ENCODE assay signal across 8 cellular contexts in the genomic region with DNA sequence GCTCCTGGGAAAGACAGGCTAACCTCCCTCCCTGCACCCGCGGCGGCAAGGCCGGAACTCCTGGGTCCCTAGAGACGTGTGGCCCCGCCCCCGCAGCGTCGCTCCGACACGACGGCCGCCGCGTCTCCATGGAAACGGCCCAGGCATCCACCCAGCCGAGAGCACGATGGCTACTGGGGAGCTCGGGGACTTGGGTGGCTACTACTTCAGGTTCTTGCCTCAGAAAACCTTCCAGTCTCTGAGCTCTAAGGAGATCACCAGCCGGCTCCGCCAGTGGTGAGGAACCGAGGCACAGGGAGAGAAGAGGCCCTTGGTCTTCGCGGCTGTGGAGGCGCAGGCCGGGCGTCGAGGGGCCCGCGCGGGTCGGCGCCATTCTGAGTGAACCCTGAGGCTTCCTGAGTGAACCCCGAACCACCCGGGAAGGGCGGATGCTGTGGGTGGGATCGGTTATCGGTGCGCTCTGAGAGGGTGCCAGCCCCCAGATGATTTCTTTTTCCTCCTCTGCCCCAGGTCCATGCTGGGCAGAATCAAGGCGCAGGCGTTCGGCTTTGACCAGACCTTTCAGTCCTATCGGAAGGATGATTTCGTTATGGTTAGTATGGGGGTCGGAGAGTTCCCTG. TPM values are rescaled to one million over a fixed set of nuclear protein-coding genes. Genes with fewer than 3 reads are reported as not detected.
DNase-seq lines count a peak whose midpoint lies in the region; ATAC-seq and TF ChIP-seq lines count a peak whose summit lies in the region.

A gene (plus strand): TSS at position 133 of the 620 bp plus-strand sequence. CDS start 34 bp downstream, at position 167.

- H3K9me3 ChIP-seq in PC-9 (ENCODE audit: insufficient read depth, low read depth) (no peaks in the 10 kb centered on the region), neuronal stem cell (replicated peaks in 1 of 2; ENCODE audit: control insufficient read depth in 2 of 2, insufficient read depth in 1 of 2, low read depth in 1 of 2, low read length in 2 of 2) (no peaks in the 10 kb centered on the region), tibial nerve (no peaks in the 10 kb centered on the region)

- no peaks in the 10 kb centered on the region for H3K9me2 ChIP-seq in PC-9 (ENCODE audit: insufficient read depth)

- H3F3A ChIP-seq in PC-9 (ENCODE audit: insufficient read depth, low read depth) = no peaks in the 10 kb centered on the region

- peaks cover 5% of the 10 kb centered on the region for H3K4me1 Mint-ChIP-seq in activated naive CD4-positive, alpha-beta T cell treated with anti-CD3 and anti-CD28 coated beads, Interleukin-2, amount 50 U/mL, for 24 hours

- H3K27me3 ChIP-seq in PC-9 (ENCODE audit: insufficient read depth, low read depth) (no peaks in the 10 kb centered on the region), neuronal stem cell (ENCODE audit: control insufficient read depth in 3 of 3, insufficient read depth in 3 of 3, low read depth in 1 of 3, low read length in 3 of 3) (no peaks in the 10 kb centered on the region), tibial nerve (no peaks in the 10 kb centered on the region)

- peak within 1 kb of the TSS; percentile 53 for H3K9ac ChIP-seq in neuronal stem cell (ENCODE audit: low read depth, low read length, poor library complexity)

- ATAC-seq in HG03139 (IDR thresholded peaks at IDR 0.05; ENCODE audit: unreplicated experiment) (peak; percentile 53), HG02642 (IDR thresholded peaks at IDR 0.05; ENCODE audit: poor library complexity, unreplicated experiment) (no peak)

- peak within 1 kb of the TSS; percentile 61 for H3K4me3 Mint-ChIP-seq in activated naive CD4-positive, alpha-beta T cell treated with anti-CD3 and anti-CD28 coated beads, Interleukin-2, amount 50 U/mL, for 24 hours

- no peak within 1 kb of the TSS for H4K91ac ChIP-seq in neuronal stem cell (ENCODE audit: low read depth, low read length, poor library complexity)

- H3K9me3 Mint-ChIP-seq in activated naive CD4-positive, alpha-beta T cell treated with anti-CD3 and anti-CD28 coated beads, Interleukin-2, amount 50 U/mL, for 24 hours = no peaks in the 10 kb centered on the region

- POLR2A ChIA-PET in PC-9 (lab: Charles Lee; ENCODE audit: unreplicated experiment) = interaction anchor here (0.6 to 0.7 kb wide), 2 partner anchors 41 to 189 kb away, joined by 3 to 5 read pairs; no protein-coding TSS in a partner anchor

- TSS peak; percentile 54 for BruUV-seq in PC-9 (replicated peaks; lab: Mats Ljungman, UMichigan)

- no peak within 1 kb of the TSS for H3K4ac ChIP-seq in neuronal stem cell (ENCODE audit: low read length)

- peaks cover 28% of the 10 kb centered on the region for H3K27me3 Mint-ChIP-seq in activated naive CD4-positive, alpha-beta T cell treated with anti-CD3 and anti-CD28 coated beads, Interleukin-2, amount 50 U/mL, for 24 hours

- no peak within 1 kb of the TSS for H3K27ac Mint-ChIP-seq in activated naive CD4-positive, alpha-beta T cell treated with anti-CD3 and anti-CD28 coated beads, Interleukin-2, amount 50 U/mL, for 24 hours

- H3K4me3 ChIP-seq in PC-9 (peak within 1 kb of the TSS; percentile 39; the same call in 1 of the 2 replicates), neuronal stem cell (ENCODE audit: low read length in 2 of 2) (peak within 1 kb of the TSS; percentile 59 to 83), tibial nerve (peak within 1 kb of the TSS; percentile 50 to 63 (median 53))

- peak in 1 of 2 donors; percentile 70 for TF ChIP-seq EP300 in tibial nerve (IDR thresholded peaks at IDR 0.05)

- H3K4me2 ChIP-seq in PC-9 (peak within 1 kb of the TSS; percentile 68), neuronal stem cell (ENCODE audit: insufficient read depth, low read length, poor library complexity, severe bottlenecking) (peak within 1 kb of the TSS; percentile 65)

- peak within 1 kb of the TSS; percentile 71 for H2AFZ ChIP-seq in PC-9
- H2AFZ ChIP-seq in neuronal stem cell (ENCODE audit: low read length) = peak within 1 kb of the TSS; percentile 95

- no peak within 1 kb of the TSS for H2AK5ac ChIP-seq in neuronal stem cell (ENCODE audit: low read depth, low read length)

- H4K20me1 ChIP-seq in PC-9 (ENCODE audit: insufficient read depth) = no peaks in the 10 kb centered on the region

- no peak within 1 kb of the TSS for H2BK12ac ChIP-seq in neuronal stem cell (ENCODE audit: low read length)

- H3K36me3 ChIP-seq in PC-9 (ENCODE audit: low read depth) = no peaks in the 10 kb centered on the region
- no peaks in the 10 kb centered on the region for H3K36me3 ChIP-seq in neuronal stem cell (replicated peaks in 1 of 2; ENCODE audit: control insufficient read depth in 2 of 2, insufficient read depth in 2 of 2, low read length in 2 of 2)
- H3K36me3 ChIP-seq in tibial nerve = no peaks in the 10 kb centered on the region

- peak within 1 kb of the TSS; percentile 56 for H3K14ac ChIP-seq in neuronal stem cell (ENCODE audit: low read length)

- intact Hi-C loops in PC-9 (cut with micrococcal nuclease; ENCODE audit: unreplicated experiment) = no loop called here
- intact Hi-C loops in head of caudate nucleus (cut with DNase I) = no loop called here

- CTCF ChIA-PET in PC-9 (lab: Charles Lee) = interaction anchor here (0.7 kb wide), 1 partner anchor 557 kb away, joined by 5 read pairs; no protein-coding TSS in a partner anchor

- no peaks in the 10 kb centered on the region for H3K36me3 Mint-ChIP-seq in activated naive CD4-positive, alpha-beta T cell treated with anti-CD3 and anti-CD28 coated beads, Interleukin-2, amount 50 U/mL, for 24 hours

- no CpG with 5 or more reads among the region's 45 CpGs for WGBS in neuronal stem cell (ENCODE audit: extremely low coverage in 2 of 2, insufficient read length in 2 of 2, insufficient replicate concordance in 1 of 2), 2 donors
- WGBS in tibial nerve, 2 donors = 3 to 4% methylated on average over 16 to 36 of the region's 45 CpGs

- no peaks in the 10 kb centered on the region for H3K4me1 ChIP-seq in PC-9 (replicated peaks; ENCODE audit: insufficient read depth)
- peaks cover 0 to 2% of the 10 kb centered on the region in 2 donors for H3K4me1 ChIP-seq in neuronal stem cell (ENCODE audit: control insufficient read depth in 2 of 2, insufficient read depth in 1 of 2, low read depth in 1 of 2, low read length in 2 of 2)
- peaks cover 0 to 5% (median 0%) of the 10 kb centered on the region in 4 donors for H3K4me1 ChIP-seq in tibial nerve

- peak in 1 of 2 donors; percentile 30 for TF ChIP-seq POLR2A in tibial nerve (IDR thresholded peaks at IDR 0.05)

- H3K79me2 ChIP-seq in PC-9 (ENCODE audit: low read depth) = no peaks in the 10 kb centered on the region

- peak within 1 kb of the TSS; percentile 85 for H3K18ac ChIP-seq in neuronal stem cell (ENCODE audit: low read length)

- no peak within 1 kb of the TSS for H2BK15ac ChIP-seq in neuronal stem cell (ENCODE audit: low read length)

- no peak for TF ChIP-seq CTCF in PC-9 (conservative IDR thresholded peaks at IDR 0.05)
- no peak for TF ChIP-seq CTCF in tibial nerve (IDR thresholded peaks at IDR 0.05)

- H3K79me1 ChIP-seq in neuronal stem cell (ENCODE audit: low read depth, low read length) = no peaks in the 10 kb centered on the region

- H3K27ac ChIP-seq in PC-9 (no peak within 1 kb of the TSS), neuronal stem cell (replicated peaks; ENCODE audit: low read length) (no peak within 1 kb of the TSS), tibial nerve (peak within 1 kb of the TSS; percentile 66 to 84 (median 71))

- DNase-seq in COR-L47 (lab: John Stamatoyannopoulos, UW) (peak; percentile 88), PC-9 (peak in 1 of 2 experiments; percentile 68), head of caudate nucleus (peak; percentile 30 to 80 (median 62)), neuronal stem cell (ENCODE audit: low spot score) (peak; percentile 55), tibial nerve (ENCODE audit: low spot score in 2 of 2) (peak; percentile 85 to 88)

- peak within 1 kb of the TSS; percentile 39 for H2BK5ac ChIP-seq in neuronal stem cell (ENCODE audit: low read length)

- H3K23ac ChIP-seq in neuronal stem cell (ENCODE audit: low read depth, low read length, poor library complexity) = no peak within 1 kb of the TSS

- H2BK120ac ChIP-seq in neuronal stem cell (ENCODE audit: low read depth, low read length) = peak within 1 kb of the TSS; percentile 61

- H4K8ac ChIP-seq in neuronal stem cell (ENCODE audit: low read depth, low read length) = peak within 1 kb of the TSS; percentile 23

RNA-seq across cellular contexts. Expression of the gene that starts here (rescaled TPM):
- total RNA-seq in PC-9 (2021) = 1.9 and 2.2 TPM in 2 replicates
- polyA plus RNA-seq in neuronal stem cell (2013, experiment 1 of 2) = 6.4 TPM
- 5.7 TPM for polyA plus RNA-seq in neuronal stem cell (2013, experiment 2 of 2)
- total RNA-seq in tibial nerve = 10 to 100 TPM in 2 of 4 donors, 1 to 10 TPM in 2; 2.1 to 21.8 (median 10.7) TPM

Comparison
In these comparisons a context has a peak if more than half of its experiments do, and no peak if none do; other contexts are left out.
1. H3K27ac ChIP-seq: peak in tibial nerve (4 of 4); none in PC-9 (single experiment) and neuronal stem cell (single experiment).
2. Peak in every context shown above with its lines, with median percentiles within 50 percentile points of each other: H3K4me3 ChIP-seq.